ENCODE assay signal across 1 cellular context in the genomic region with DNA sequence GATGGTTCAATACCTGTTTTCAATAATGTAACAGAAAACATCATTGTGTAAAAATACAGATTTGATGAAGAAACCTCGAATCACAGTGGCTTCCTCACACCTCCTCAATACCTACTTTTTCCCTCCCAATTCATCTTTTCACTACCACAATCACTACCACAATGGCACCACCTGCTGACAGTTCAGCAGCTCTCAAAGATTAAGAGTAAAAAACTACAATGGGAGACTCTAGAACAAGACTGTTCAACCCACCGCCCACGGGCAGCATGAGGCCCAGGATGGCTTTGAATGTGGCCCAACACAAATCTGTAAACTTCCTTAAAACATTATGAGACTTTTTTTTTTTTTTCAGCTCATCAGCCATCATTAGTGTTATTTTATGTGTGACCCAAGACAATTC.
TF ChIP-seq lines count a peak whose summit lies in the region.

No MANE protein-coding gene starts in this region.

TF ChIP-seq in neural cell, 6 proteins besides CTCF, POLR2A, EP300 and RAD21 (continued from another document):
- TF ChIP-seq, protein P1, sequence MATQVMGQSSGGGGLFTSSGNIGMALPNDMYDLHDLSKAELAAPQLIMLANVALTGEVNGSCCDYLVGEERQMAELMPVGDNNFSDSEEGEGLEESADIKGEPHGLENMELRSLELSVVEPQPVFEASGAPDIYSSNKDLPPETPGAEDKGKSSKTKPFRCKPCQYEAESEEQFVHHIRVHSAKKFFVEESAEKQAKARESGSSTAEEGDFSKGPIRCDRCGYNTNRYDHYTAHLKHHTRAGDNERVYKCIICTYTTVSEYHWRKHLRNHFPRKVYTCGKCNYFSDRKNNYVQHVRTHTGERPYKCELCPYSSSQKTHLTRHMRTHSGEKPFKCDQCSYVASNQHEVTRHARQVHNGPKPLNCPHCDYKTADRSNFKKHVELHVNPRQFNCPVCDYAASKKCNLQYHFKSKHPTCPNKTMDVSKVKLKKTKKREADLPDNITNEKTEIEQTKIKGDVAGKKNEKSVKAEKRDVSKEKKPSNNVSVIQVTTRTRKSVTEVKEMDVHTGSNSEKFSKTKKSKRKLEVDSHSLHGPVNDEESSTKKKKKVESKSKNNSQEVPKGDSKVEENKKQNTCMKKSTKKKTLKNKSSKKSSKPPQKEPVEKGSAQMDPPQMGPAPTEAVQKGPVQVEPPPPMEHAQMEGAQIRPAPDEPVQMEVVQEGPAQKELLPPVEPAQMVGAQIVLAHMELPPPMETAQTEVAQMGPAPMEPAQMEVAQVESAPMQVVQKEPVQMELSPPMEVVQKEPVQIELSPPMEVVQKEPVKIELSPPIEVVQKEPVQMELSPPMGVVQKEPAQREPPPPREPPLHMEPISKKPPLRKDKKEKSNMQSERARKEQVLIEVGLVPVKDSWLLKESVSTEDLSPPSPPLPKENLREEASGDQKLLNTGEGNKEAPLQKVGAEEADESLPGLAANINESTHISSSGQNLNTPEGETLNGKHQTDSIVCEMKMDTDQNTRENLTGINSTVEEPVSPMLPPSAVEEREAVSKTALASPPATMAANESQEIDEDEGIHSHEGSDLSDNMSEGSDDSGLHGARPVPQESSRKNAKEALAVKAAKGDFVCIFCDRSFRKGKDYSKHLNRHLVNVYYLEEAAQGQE (IDR thresholded peaks at IDR 0.05; ENCODE audit: borderline replicate concordance), result no peak
